In the genomic region with DNA sequence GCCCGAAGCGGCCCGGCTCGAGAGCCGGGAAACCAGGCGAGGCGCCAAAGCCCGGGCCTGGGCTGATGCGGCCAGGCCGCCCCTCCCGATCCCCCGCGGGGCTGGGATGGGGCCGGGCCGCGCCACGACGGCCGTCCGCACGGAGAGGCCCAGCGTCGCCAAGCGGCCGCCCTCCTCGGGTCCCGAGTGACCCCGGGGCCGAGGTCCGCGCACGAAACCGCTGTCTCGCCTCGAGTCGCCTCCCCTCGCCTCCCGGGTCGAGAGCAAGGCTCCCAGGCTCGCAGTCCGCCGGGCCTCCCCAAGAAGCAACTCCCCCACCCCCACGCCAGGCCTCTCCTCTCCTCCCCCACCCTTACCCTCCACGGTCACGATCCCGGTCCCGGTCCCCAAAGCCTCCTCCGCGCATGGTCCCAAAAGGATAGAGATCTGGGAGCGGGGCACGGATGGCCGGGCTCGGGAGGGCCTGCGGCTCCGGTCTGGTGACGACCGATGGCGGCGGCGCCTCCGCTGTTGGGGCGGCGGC, we compare ENCODE assay signal across 1 cellular context.
A peak's percentile ranks its signal among the peaks of the same experiment; 100 is the strongest.
TF ChIP-seq lines count a peak whose summit lies in the region.

No MANE protein-coding gene starts in this region.

TF ChIP-seq in HEK293, 187 proteins besides CTCF, POLR2A, EP300 and RAD21 (continued from another document):
- TF ChIP-seq, protein P1, sequence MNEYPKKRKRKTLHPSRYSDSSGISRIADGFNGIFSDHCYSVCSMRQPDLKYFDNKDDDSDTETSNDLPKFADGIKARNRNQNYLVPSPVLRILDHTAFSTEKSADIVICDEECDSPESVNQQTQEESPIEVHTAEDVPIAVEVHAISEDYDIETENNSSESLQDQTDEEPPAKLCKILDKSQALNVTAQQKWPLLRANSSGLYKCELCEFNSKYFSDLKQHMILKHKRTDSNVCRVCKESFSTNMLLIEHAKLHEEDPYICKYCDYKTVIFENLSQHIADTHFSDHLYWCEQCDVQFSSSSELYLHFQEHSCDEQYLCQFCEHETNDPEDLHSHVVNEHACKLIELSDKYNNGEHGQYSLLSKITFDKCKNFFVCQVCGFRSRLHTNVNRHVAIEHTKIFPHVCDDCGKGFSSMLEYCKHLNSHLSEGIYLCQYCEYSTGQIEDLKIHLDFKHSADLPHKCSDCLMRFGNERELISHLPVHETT (tag by site-specific recombination; IDR thresholded peaks at IDR 0.05): no peak
- TF ChIP-seq KLF7 (tag by site-specific recombination; IDR thresholded peaks at IDR 0.05; ENCODE audit: borderline replicate concordance): no peak
- no peak for TF ChIP-seq PRDM1 (tag by site-specific recombination; IDR thresholded peaks at IDR 0.05)
- TF ChIP-seq, protein P2, sequence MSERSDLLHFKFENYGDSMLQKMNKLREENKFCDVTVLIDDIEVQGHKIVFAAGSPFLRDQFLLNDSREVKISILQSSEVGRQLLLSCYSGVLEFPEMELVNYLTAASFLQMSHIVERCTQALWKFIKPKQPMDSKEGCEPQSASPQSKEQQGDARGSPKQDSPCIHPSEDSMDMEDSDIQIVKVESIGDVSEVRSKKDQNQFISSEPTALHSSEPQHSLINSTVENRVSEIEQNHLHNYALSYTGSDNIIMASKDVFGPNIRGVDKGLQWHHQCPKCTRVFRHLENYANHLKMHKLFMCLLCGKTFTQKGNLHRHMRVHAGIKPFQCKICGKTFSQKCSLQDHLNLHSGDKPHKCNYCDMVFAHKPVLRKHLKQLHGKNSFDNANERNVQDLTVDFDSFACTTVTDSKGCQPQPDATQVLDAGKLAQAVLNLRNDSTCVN (tag by site-specific recombination; optimal IDR thresholded peaks at IDR 0.05): peak; percentile 58
- TF ChIP-seq ZNF544 (tag by site-specific recombination; IDR thresholded peaks at IDR 0.05): no peak
- TF ChIP-seq, protein P3, sequence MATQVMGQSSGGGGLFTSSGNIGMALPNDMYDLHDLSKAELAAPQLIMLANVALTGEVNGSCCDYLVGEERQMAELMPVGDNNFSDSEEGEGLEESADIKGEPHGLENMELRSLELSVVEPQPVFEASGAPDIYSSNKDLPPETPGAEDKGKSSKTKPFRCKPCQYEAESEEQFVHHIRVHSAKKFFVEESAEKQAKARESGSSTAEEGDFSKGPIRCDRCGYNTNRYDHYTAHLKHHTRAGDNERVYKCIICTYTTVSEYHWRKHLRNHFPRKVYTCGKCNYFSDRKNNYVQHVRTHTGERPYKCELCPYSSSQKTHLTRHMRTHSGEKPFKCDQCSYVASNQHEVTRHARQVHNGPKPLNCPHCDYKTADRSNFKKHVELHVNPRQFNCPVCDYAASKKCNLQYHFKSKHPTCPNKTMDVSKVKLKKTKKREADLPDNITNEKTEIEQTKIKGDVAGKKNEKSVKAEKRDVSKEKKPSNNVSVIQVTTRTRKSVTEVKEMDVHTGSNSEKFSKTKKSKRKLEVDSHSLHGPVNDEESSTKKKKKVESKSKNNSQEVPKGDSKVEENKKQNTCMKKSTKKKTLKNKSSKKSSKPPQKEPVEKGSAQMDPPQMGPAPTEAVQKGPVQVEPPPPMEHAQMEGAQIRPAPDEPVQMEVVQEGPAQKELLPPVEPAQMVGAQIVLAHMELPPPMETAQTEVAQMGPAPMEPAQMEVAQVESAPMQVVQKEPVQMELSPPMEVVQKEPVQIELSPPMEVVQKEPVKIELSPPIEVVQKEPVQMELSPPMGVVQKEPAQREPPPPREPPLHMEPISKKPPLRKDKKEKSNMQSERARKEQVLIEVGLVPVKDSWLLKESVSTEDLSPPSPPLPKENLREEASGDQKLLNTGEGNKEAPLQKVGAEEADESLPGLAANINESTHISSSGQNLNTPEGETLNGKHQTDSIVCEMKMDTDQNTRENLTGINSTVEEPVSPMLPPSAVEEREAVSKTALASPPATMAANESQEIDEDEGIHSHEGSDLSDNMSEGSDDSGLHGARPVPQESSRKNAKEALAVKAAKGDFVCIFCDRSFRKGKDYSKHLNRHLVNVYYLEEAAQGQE (tag by site-specific recombination; IDR thresholded peaks at IDR 0.05): no peak
- TF ChIP-seq, protein P4, sequence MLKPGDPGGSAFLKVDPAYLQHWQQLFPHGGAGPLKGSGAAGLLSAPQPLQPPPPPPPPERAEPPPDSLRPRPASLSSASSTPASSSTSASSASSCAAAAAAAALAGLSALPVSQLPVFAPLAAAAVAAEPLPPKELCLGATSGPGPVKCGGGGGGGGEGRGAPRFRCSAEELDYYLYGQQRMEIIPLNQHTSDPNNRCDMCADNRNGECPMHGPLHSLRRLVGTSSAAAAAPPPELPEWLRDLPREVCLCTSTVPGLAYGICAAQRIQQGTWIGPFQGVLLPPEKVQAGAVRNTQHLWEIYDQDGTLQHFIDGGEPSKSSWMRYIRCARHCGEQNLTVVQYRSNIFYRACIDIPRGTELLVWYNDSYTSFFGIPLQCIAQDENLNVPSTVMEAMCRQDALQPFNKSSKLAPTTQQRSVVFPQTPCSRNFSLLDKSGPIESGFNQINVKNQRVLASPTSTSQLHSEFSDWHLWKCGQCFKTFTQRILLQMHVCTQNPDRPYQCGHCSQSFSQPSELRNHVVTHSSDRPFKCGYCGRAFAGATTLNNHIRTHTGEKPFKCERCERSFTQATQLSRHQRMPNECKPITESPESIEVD (tag by site-specific recombination; IDR thresholded peaks at IDR 0.05): no peak
- no peak for TF ChIP-seq ZNF16 (tag by site-specific recombination; IDR thresholded peaks at IDR 0.05; ENCODE audit: low read depth)
- peak; percentile 54 for TF ChIP-seq ZNF660 (tag by site-specific recombination; IDR thresholded peaks at IDR 0.05)
- TF ChIP-seq GLIS2 (tag by site-specific recombination; IDR thresholded peaks at IDR 0.05): peak; percentile 79
- TF ChIP-seq, protein P5, sequence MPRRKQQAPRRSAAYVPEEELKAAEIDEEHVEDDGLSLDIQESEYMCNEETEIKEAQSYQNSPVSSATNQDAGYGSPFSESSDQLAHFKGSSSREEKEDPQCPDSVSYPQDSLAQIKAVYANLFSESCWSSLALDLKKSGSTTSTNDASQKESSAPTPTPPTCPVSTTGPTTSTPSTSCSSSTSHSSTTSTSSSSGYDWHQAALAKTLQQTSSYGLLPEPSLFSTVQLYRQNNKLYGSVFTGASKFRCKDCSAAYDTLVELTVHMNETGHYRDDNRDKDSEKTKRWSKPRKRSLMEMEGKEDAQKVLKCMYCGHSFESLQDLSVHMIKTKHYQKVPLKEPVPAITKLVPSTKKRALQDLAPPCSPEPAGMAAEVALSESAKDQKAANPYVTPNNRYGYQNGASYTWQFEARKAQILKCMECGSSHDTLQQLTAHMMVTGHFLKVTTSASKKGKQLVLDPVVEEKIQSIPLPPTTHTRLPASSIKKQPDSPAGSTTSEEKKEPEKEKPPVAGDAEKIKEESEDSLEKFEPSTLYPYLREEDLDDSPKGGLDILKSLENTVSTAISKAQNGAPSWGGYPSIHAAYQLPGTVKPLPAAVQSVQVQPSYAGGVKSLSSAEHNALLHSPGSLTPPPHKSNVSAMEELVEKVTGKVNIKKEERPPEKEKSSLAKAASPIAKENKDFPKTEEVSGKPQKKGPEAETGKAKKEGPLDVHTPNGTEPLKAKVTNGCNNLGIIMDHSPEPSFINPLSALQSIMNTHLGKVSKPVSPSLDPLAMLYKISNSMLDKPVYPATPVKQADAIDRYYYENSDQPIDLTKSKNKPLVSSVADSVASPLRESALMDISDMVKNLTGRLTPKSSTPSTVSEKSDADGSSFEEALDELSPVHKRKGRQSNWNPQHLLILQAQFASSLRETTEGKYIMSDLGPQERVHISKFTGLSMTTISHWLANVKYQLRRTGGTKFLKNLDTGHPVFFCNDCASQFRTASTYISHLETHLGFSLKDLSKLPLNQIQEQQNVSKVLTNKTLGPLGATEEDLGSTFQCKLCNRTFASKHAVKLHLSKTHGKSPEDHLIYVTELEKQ (tag by site-specific recombination; IDR thresholded peaks at IDR 0.05; ENCODE audit: borderline replicate concordance): no peak
- TF ChIP-seq ZEB2 (tag by site-specific recombination; IDR thresholded peaks at IDR 0.05): no peak
- TF ChIP-seq, protein P6, sequence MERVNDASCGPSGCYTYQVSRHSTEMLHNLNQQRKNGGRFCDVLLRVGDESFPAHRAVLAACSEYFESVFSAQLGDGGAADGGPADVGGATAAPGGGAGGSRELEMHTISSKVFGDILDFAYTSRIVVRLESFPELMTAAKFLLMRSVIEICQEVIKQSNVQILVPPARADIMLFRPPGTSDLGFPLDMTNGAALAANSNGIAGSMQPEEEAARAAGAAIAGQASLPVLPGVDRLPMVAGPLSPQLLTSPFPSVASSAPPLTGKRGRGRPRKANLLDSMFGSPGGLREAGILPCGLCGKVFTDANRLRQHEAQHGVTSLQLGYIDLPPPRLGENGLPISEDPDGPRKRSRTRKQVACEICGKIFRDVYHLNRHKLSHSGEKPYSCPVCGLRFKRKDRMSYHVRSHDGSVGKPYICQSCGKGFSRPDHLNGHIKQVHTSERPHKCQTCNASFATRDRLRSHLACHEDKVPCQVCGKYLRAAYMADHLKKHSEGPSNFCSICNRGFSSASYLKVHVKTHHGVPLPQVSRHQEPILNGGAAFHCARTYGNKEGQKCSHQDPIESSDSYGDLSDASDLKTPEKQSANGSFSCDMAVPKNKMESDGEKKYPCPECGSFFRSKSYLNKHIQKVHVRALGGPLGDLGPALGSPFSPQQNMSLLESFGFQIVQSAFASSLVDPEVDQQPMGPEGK (tag by site-specific recombination; IDR thresholded peaks at IDR 0.05): peak; percentile 41; the same call in 1 of the 2 replicates
- TF ChIP-seq ZNF121 (tag by site-specific recombination; IDR thresholded peaks at IDR 0.05): 0 out of 2 replicates have a peak, but pooled peaks have one; percentile 51
- no peak for TF ChIP-seq ZFHX2 (tag by site-specific recombination; conservative IDR thresholded peaks at IDR 0.05)
- TF ChIP-seq ZNF23 (tag by site-specific recombination; IDR thresholded peaks at IDR 0.05; ENCODE audit: borderline replicate concordance): 0 out of 2 replicates have a peak, but pooled peaks have one; percentile 8
- TF ChIP-seq, protein P7, sequence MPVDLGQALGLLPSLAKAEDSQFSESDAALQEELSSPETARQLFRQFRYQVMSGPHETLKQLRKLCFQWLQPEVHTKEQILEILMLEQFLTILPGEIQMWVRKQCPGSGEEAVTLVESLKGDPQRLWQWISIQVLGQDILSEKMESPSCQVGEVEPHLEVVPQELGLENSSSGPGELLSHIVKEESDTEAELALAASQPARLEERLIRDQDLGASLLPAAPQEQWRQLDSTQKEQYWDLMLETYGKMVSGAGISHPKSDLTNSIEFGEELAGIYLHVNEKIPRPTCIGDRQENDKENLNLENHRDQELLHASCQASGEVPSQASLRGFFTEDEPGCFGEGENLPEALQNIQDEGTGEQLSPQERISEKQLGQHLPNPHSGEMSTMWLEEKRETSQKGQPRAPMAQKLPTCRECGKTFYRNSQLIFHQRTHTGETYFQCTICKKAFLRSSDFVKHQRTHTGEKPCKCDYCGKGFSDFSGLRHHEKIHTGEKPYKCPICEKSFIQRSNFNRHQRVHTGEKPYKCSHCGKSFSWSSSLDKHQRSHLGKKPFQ (tag by site-specific recombination; IDR thresholded peaks at IDR 0.05): no peak
- no peak for TF ChIP-seq GLI2 (tag by site-specific recombination; IDR thresholded peaks at IDR 0.05; ENCODE audit: borderline replicate concordance, low read depth)
- TF ChIP-seq ZNF155 (tag by site-specific recombination; IDR thresholded peaks at IDR 0.05): no peak
